In the genomic region with DNA sequence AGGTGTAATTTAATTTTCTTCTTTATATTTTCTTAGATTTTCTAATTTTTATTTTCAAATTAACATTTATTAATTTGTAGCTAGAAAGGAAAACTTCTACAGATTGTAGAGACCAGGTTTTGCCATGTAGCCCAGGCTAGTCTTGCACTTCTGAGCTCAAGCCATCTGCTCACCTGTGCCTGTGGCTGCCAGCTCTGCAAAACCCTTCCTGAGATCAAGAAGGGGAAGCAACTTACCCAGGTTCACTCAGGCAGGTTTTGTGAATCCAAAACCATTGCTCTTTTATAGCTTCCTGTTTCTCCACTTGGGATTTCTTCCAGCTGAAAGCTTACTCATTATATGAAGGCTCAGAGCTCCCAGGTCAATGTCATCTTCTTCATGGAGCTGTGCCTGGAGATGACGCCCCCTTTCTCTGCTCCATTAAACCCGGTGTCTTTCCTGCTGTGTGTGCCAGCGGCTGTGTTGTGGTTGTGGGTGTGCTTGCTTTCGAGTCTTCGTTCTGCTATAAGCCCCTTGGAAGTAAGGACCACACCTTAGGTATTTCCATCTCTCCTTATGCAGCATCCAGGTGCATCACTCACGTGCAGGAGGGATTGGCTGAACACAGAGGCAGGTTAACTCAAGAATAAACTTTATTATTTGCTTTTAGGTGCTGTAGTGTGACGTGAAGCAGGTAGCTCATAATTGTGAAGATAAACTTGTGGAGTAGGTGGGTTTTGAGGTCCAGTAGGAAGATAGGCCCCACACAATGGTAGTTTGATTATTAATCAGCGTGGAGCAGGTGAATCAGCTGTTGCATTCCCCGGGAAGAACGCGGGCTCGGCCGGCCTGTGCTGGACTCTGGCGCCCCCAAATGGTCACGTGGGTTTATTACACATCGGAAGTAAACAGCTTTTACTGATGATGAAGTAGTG, we compare ENCODE assay signal across 8 cellular contexts. TPM values are rescaled to one million over a fixed set of nuclear protein-coding genes. Genes with fewer than 3 reads are reported as not detected.
DNase-seq lines count a peak whose midpoint lies in the region; ATAC-seq, FAIRE-seq and TF ChIP-seq lines count a peak whose summit lies in the region.

No MANE protein-coding gene starts in this region.

- H3K27me3 Mint-ChIP-seq in progenitor cell of endocrine pancreas (no peaks in the 10 kb centered on the region), type B pancreatic cell (no peaks in the 10 kb centered on the region)

- H3K36me3 Mint-ChIP-seq in progenitor cell of endocrine pancreas (ENCODE audit: insufficient read depth) (no peaks in the 10 kb centered on the region), type B pancreatic cell (no peaks in the 10 kb centered on the region)

- no peaks in the 10 kb centered on the region for H3K4me1 Mint-ChIP-seq in progenitor cell of endocrine pancreas (ENCODE audit: low read depth)
- peaks cover 6% of the 10 kb centered on the region for H3K4me1 Mint-ChIP-seq in type B pancreatic cell (ENCODE audit: unreplicated experiment)

- peak; percentile 60 for FAIRE-seq in G401.6 (lab: Jason Lieb, UNC)

- peak overlapping the region; percentile 47 for H3K27ac Mint-ChIP-seq in progenitor cell of endocrine pancreas
- peak overlapping the region; percentile 23 for H3K27ac Mint-ChIP-seq in type B pancreatic cell

- intact Hi-C loops in Right ventricle myocardium superior (cut with DNase I): loop anchor here (2.0 to 10.0 kb wide), 3 partner anchors 134 to 287 kb away; a partner anchor contains a TSS

- no peak overlapping the region for H3K4me3 Mint-ChIP-seq in progenitor cell of endocrine pancreas (ENCODE audit: low read depth)
- no peak overlapping the region for H3K4me3 Mint-ChIP-seq in type B pancreatic cell

- H3K9me3 Mint-ChIP-seq in progenitor cell of endocrine pancreas (ENCODE audit: low read depth): no peaks in the 10 kb centered on the region
- no peaks in the 10 kb centered on the region for H3K9me3 Mint-ChIP-seq in type B pancreatic cell

- DNase-seq in NCI-H128 (lab: John Stamatoyannopoulos, UW; ENCODE audit: unreplicated experiment) (peak; percentile 43), SKM-1 treated with dmso at 0.1 percent for 144 hours (lab: John Stamatoyannopoulos, UW; ENCODE audit: unreplicated experiment) (peak; percentile 65), Right ventricle myocardium superior (peak; percentile 87), progenitor cell of endocrine pancreas (ENCODE audit: low spot score, unreplicated experiment) (peak; percentile 82), type B pancreatic cell (ENCODE audit: extremely low spot score, unreplicated experiment) (peak; percentile 83)
- DNase-seq in activated naive CD4-positive, alpha-beta T cell treated with anti-CD3 and anti-CD28 coated beads, Interleukin-2, amount 50 U/mL, for 16 hours: peak; percentile 76

- peak; percentile 95 for TF ChIP-seq CTCF in progenitor cell of endocrine pancreas (IDR thresholded peaks at IDR 0.05; ENCODE audit: unreplicated experiment)
- peak; percentile 93 for TF ChIP-seq CTCF in type B pancreatic cell (conservative IDR thresholded peaks at IDR 0.05)

- peak; percentile 87 for ATAC-seq in Right ventricle myocardium superior (ENCODE audit: poor library complexity)
- ATAC-seq in GM18511 (IDR thresholded peaks at IDR 0.05; ENCODE audit: unreplicated experiment): no peak

RNA-seq across cellular contexts. Expression of a gene that starts 42.2 kb away (rescaled TPM):
- 10.3 TPM for total RNA-seq in Right ventricle myocardium superior
- total RNA-seq in progenitor cell of endocrine pancreas: 58.0 and 60.5 TPM in 2 replicates
- total RNA-seq in type B pancreatic cell (ENCODE audit: low replicate concordance): 38.8 and 96.7 TPM in 2 replicates
